In genomic region chr6:52503853-52504777, GRCh38 we compare ENCODE assay signal across 8 cellular contexts.
DNase-seq lines count a peak whose midpoint lies in the region; ATAC-seq and TF ChIP-seq lines count a peak whose summit lies in the region.

No MANE protein-coding gene starts in this region.

- no peak for TF ChIP-seq CTCF in brain microvascular endothelial cell (IDR thresholded peaks at IDR 0.05; ENCODE audit: low read depth, low read length, missing control alignments)
- no peak for TF ChIP-seq CTCF in liver (IDR thresholded peaks at IDR 0.05; ENCODE audit: low read depth, low read length, missing input control)

- H3K4me1 ChIP-seq in liver (ENCODE audit: control insufficient read depth in 4 of 4, insufficient read depth in 4 of 4, low read length in 3 of 4) = no peaks in the 10 kb centered on the region

- H3K27me3 ChIP-seq in brain microvascular endothelial cell (replicated peaks) (no peaks in the 10 kb centered on the region), liver (ENCODE audit: control insufficient read depth in 4 of 4, insufficient read depth in 4 of 4, low read length in 3 of 4) (no peaks in the 10 kb centered on the region)

- DNase-seq in DMS53 treated with DMSO at 0.1 percent for 48 hours (lab: John Stamatoyannopoulos, UW; ENCODE audit: unreplicated experiment) (peak; percentile 87), NCI-H2171 (lab: John Stamatoyannopoulos, UW) (peak; percentile 73), brain microvascular endothelial cell (peak; percentile 85), ureter (ENCODE audit: low spot score) (peak; percentile 91), GM19240 (ENCODE audit: insufficient read length, low spot score) (no peak)
- DNase-seq in effector CD4-positive, alpha-beta T cell = no peak

- no peaks in the 10 kb centered on the region for H3K9me3 ChIP-seq in liver (ENCODE audit: control insufficient read depth in 4 of 4, low read length in 3 of 4)

- whole genome bisulfite sequencing in liver = 57% methylated on average over 24 of the region's 24 CpGs

- no peak for ATAC-seq in HG03520 (IDR thresholded peaks at IDR 0.05; ENCODE audit: unreplicated experiment)

- peak overlapping the region; percentile 68 for H3K27ac ChIP-seq in brain microvascular endothelial cell
- peak overlapping the region in 1 of 2 donors; percentile 16 for H3K27ac ChIP-seq in liver (ENCODE audit: low read depth in 1 of 2, low read length in 2 of 2)

- H3K36me3 ChIP-seq in brain microvascular endothelial cell (replicated peaks) (peaks cover 94% of the 10 kb centered on the region), liver (ENCODE audit: control insufficient read depth in 4 of 4, insufficient read depth in 3 of 4, low read depth in 1 of 4, low read length in 3 of 4) (peaks cover 21 to 29% (median 24%) of the 10 kb centered on the region in 4 donors)

- TF ChIP-seq RAD21 in liver (IDR thresholded peaks at IDR 0.05) = peak in 1 of 2 donors; percentile 12

- H3K4me3 ChIP-seq in brain microvascular endothelial cell (ENCODE audit: low read depth, low read length) (no peak overlapping the region), liver (ENCODE audit: low read depth in 1 of 3, low read length in 3 of 3) (no peak overlapping the region)

- in situ Hi-C loops in brain microvascular endothelial cell (cut with HindIII; ENCODE audit: low pct_ligation_motif_present, low sequenced_read_pairs) = no loop called here

- no peak overlapping the region for H3K9ac ChIP-seq in liver (ENCODE audit: low read depth in 1 of 2, low read length in 2 of 2)

TF ChIP-seq in liver, 16 proteins besides CTCF, POLR2A, EP300 and RAD21:
- TF ChIP-seq FOXA2 (IDR thresholded peaks at IDR 0.05) (no peak), EGR1 (IDR thresholded peaks at IDR 0.05; ENCODE audit: low read depth in 2 of 2) (no peak), SP1 (IDR thresholded peaks at IDR 0.05) (peak; percentile 32), NR2F2 (IDR thresholded peaks at IDR 0.05) (peak; percentile 21), GABPA (IDR thresholded peaks at IDR 0.05 in 1 of 2, conservative IDR thresholded peaks at IDR 0.05 in 1 of 2) (no peak), JUND (IDR thresholded peaks at IDR 0.05) (no peak), ATF3 (IDR thresholded peaks at IDR 0.05) (no peak), HNF4A (conservative IDR thresholded peaks at IDR 0.05) (no peak), TAF1 (conservative IDR thresholded peaks at IDR 0.05) (no peak), ZBTB33 (IDR thresholded peaks at IDR 0.05) (no peak), REST (IDR thresholded peaks at IDR 0.05) (no peak), FOXA1 (IDR thresholded peaks at IDR 0.05) (no peak), YY1 (IDR thresholded peaks at IDR 0.05) (no peak), MAX (IDR thresholded peaks at IDR 0.05) (no peak), RXRA (IDR thresholded peaks at IDR 0.05) (peak; percentile 50), HNF4G (IDR thresholded peaks at IDR 0.05) (no peak)

Comparison
In these comparisons a context has a peak if more than half of its experiments do, and no peak if none do; other contexts are left out.
1. DNase-seq: peak in DMS53 treated with DMSO at 0.1 percent for 48 hours (single experiment), NCI-H2171 (single experiment), brain microvascular endothelial cell (single experiment) and ureter (single experiment); none in effector CD4-positive, alpha-beta T cell (single experiment) and GM19240 (single experiment).